10 cellular contexts compared by ENCODE assay signal in genomic region chr17:73798111-73798748, GRCh38.
A peak's percentile ranks its signal among the peaks of the same experiment; 100 is the strongest.
DNase-seq lines count a peak whose midpoint lies in the region; ATAC-seq, FAIRE-seq and TF ChIP-seq lines count a peak whose summit lies in the region.
"Had no signal": no experiment of that assay in that cellular context is flagged by ENCODE, and none has a peak within 500 bp of the region (broad histone marks: within the 10 kb centered on the region; RNA-seq: fewer than 3 reads in every experiment).

No MANE protein-coding gene starts in this region.

- H3K36me3 ChIP-seq in uterus, result no peaks in the 10 kb centered on the region

- intact Hi-C loops in uterus (cut with DNase I; ENCODE audit: low total_unique reads), result no loop called here

- H3K4me3 ChIP-seq in AG09309 (ENCODE audit: control insufficient read depth, low read depth, low read length), result no peak overlapping the region
- no peak overlapping the region for H3K4me3 ChIP-seq in uterus

- no peak for FAIRE-seq in GM12892 (lab: Jason Lieb, UNC)

- peaks cover 0 to 6% of the 10 kb centered on the region in 2 donors for H3K27me3 ChIP-seq in uterus

- H3K27ac ChIP-seq in uterus, result no peak overlapping the region
- H3K27ac ChIP-seq: parathyroid adenoma had no signal

- H3K4me1 ChIP-seq in uterus, result no peaks in the 10 kb centered on the region
- H3K4me1 ChIP-seq: parathyroid adenoma had no signal

- ATAC-seq in left lobe of liver, result peak; percentile 83
- ATAC-seq in HG03280 (IDR thresholded peaks at IDR 0.05; ENCODE audit: unreplicated experiment), result no peak

- H3K9me3 ChIP-seq in uterus, result no peaks in the 10 kb centered on the region

- DNase-seq in AG09309 (ENCODE audit: low read depth) (peak; percentile 25), HuH-7.5 (ENCODE audit: low spot score) (peak; percentile 64), amniotic epithelial cell (ENCODE audit: low read depth) (peak; percentile 99), left lobe of liver (ENCODE audit: low spot score) (peak; percentile 89), DMS153 (lab: John Stamatoyannopoulos, UW) (no peak), uterus (no peak), GM12892 (ENCODE audit: insufficient read length) (no peak)
- DNase-seq: activated CD4-positive, CD25-positive, alpha-beta regulatory T cell treated with anti-CD3 and anti-CD28 coated beads, Interleukin-2, amount 50 U/mL, for 72 hours had no signal

- TF ChIP-seq POLR2A in uterus (IDR thresholded peaks at IDR 0.05), result no peak
- TF ChIP-seq POLR2A in GM12892 (IDR thresholded peaks at IDR 0.05; ENCODE audit: low read depth, low read length), result no peak

- TF ChIP-seq CTCF in AG09309 (IDR thresholded peaks at IDR 0.05; ENCODE audit: control insufficient read depth, insufficient read depth, low read depth, low read length, missing control alignments) (no peak), uterus (IDR thresholded peaks at IDR 0.05) (no peak)

Comparison
In these comparisons a context has a peak if more than half of its experiments do, and no peak if none do; other contexts are left out.
1. DNase-seq: peak in AG09309 (single experiment), HuH-7.5 (single experiment), amniotic epithelial cell (single experiment) and left lobe of liver (single experiment); none in DMS153 (single experiment), uterus (0 of 2) and GM12892 (single experiment).